ENCODE assay signal across 8 cellular contexts in the genomic region with DNA sequence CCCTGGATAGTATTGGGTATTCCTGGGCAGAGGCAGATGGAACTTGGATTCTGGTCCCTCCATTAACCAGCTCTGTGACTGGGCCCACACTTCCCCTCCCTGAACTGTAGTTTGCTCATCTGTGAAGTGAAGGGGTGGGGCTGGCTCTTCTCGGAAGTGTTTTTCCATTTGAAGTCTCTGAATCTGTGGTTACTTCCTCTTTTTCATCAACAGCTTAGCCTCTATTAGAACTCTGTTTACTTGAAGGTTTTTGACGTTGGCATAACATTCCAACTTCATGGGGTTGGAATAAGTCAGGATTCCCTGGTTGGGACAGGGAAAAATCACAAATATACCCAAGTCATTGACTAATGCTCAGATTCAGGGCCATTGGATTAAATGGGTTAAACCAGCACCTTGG. TPM values are rescaled to one million over a fixed set of nuclear protein-coding genes. Genes with fewer than 3 reads are reported as not detected.
DNase-seq lines count a peak whose midpoint lies in the region; ATAC-seq and TF ChIP-seq lines count a peak whose summit lies in the region.

No MANE protein-coding gene starts in this region.

- no peak for TF ChIP-seq CTCF in BE2C (IDR thresholded peaks at IDR 0.05; ENCODE audit: low read depth, low read length)

- H3K4me3 Mint-ChIP-seq in activated naive CD8-positive, alpha-beta T cell treated with anti-CD3 and anti-CD28 coated beads, Interleukin-2, amount 50 U/mL, for 24 hours = peak overlapping the region; percentile 97
- peak overlapping the region; percentile 92 for H3K4me3 Mint-ChIP-seq in stimulated activated effector memory CD8-positive, alpha-beta T cell treated with anti-CD3 and anti-CD28 coated beads, Interleukin-12 subunit alpha, Interleukin-12 subunit beta, amount 100 ng/mL, for 72 hours

- H3K27me3 Mint-ChIP-seq in activated naive CD8-positive, alpha-beta T cell treated with anti-CD3 and anti-CD28 coated beads, Interleukin-2, amount 50 U/mL, for 24 hours = no peaks in the 10 kb centered on the region

- H3K36me3 Mint-ChIP-seq in activated naive CD8-positive, alpha-beta T cell treated with anti-CD3 and anti-CD28 coated beads, Interleukin-2, amount 50 U/mL, for 24 hours (ENCODE audit: low read depth) = peaks cover 37% of the 10 kb centered on the region
- peaks cover 22% of the 10 kb centered on the region for H3K36me3 Mint-ChIP-seq in stimulated activated effector memory CD8-positive, alpha-beta T cell treated with anti-CD3 and anti-CD28 coated beads, Interleukin-12 subunit alpha, Interleukin-12 subunit beta, amount 100 ng/mL, for 72 hours

- intact Hi-C loops in posterior vena cava (cut with DNase I) = no loop called here

- no peaks in the 10 kb centered on the region for H3K4me1 ChIP-seq in BE2C

- DNase-seq in SIG-M5 treated with dmso at 0.1 percent for 504 hours (lab: John Stamatoyannopoulos, UW; ENCODE audit: unreplicated experiment) (peak; percentile 96), cerebellar cortex (ENCODE audit: low spot score) (no peak), BE2C (no peak), posterior vena cava (ENCODE audit: low spot score) (no peak)
- peak; percentile 62 for DNase-seq in activated naive CD8-positive, alpha-beta T cell treated with anti-CD3 and anti-CD28 coated beads, Interleukin-2, amount 50 U/mL, for 24 hours
- DNase-seq in stimulated activated effector memory CD8-positive, alpha-beta T cell treated with anti-CD3 and anti-CD28 coated beads, Interleukin-12 subunit alpha, Interleukin-12 subunit beta, amount 100 ng/mL, for 72 hours (ENCODE audit: low spot score in 2 of 2) = peak in 1 of 2 donors; percentile 69

- H3K4me1 Mint-ChIP-seq in activated naive CD8-positive, alpha-beta T cell treated with anti-CD3 and anti-CD28 coated beads, Interleukin-2, amount 50 U/mL, for 24 hours = peaks cover 77% of the 10 kb centered on the region
- peaks cover 71% of the 10 kb centered on the region for H3K4me1 Mint-ChIP-seq in stimulated activated effector memory CD8-positive, alpha-beta T cell treated with anti-CD3 and anti-CD28 coated beads, Interleukin-12 subunit alpha, Interleukin-12 subunit beta, amount 100 ng/mL, for 72 hours

- H3K36me3 ChIP-seq in BE2C = no peaks in the 10 kb centered on the region

- ATAC-seq in GM18861 (IDR thresholded peaks at IDR 0.05; ENCODE audit: unreplicated experiment) (peak; percentile 55), HG02884 (IDR thresholded peaks at IDR 0.05; ENCODE audit: unreplicated experiment) (peak; percentile 67)
- peak; percentile 62 for ATAC-seq in activated naive CD8-positive, alpha-beta T cell treated with anti-CD3 and anti-CD28 coated beads, Interleukin-2, amount 50 U/mL, for 24 hours
- peak; percentile 72 for ATAC-seq in stimulated activated effector memory CD8-positive, alpha-beta T cell treated with anti-CD3 and anti-CD28 coated beads, Interleukin-12 subunit alpha, Interleukin-12 subunit beta, amount 100 ng/mL, for 72 hours

- peak overlapping the region; percentile 63 for H3K27ac Mint-ChIP-seq in activated naive CD8-positive, alpha-beta T cell treated with anti-CD3 and anti-CD28 coated beads, Interleukin-2, amount 50 U/mL, for 24 hours
- peak overlapping the region; percentile 91 for H3K27ac Mint-ChIP-seq in stimulated activated effector memory CD8-positive, alpha-beta T cell treated with anti-CD3 and anti-CD28 coated beads, Interleukin-12 subunit alpha, Interleukin-12 subunit beta, amount 100 ng/mL, for 72 hours

- H3K27me3 ChIP-seq in BE2C = peaks cover 28% of the 10 kb centered on the region

- no peaks in the 10 kb centered on the region for H3K9me3 Mint-ChIP-seq in activated naive CD8-positive, alpha-beta T cell treated with anti-CD3 and anti-CD28 coated beads, Interleukin-2, amount 50 U/mL, for 24 hours
- H3K9me3 Mint-ChIP-seq in stimulated activated effector memory CD8-positive, alpha-beta T cell treated with anti-CD3 and anti-CD28 coated beads, Interleukin-12 subunit alpha, Interleukin-12 subunit beta, amount 100 ng/mL, for 72 hours = no peaks in the 10 kb centered on the region

- no peaks in the 10 kb centered on the region for H3K9me3 ChIP-seq in BE2C

- no peak overlapping the region for H3K4me3 ChIP-seq in BE2C (ENCODE audit: low read depth, low read length)

RNA-seq across cellular contexts. Expression of a gene that starts 3.6 kb away (rescaled TPM):
- not detected for polyA plus RNA-seq in BE2C (2012; ENCODE audit: insufficient read depth, insufficient read length, low read depth)
- total RNA-seq in posterior vena cava = 10 to 100 TPM in 1 of 2 donors, 1 to 10 TPM in 1; 9.3 to 13.5 TPM

Comparison
In these comparisons a context has a peak if more than half of its experiments do, and no peak if none do; other contexts are left out.
1. DNase-seq: peak in SIG-M5 treated with dmso at 0.1 percent for 504 hours (single experiment) and activated naive CD8-positive, alpha-beta T cell treated with anti-CD3 and anti-CD28 coated beads, Interleukin-2, amount 50 U/mL, for 24 hours (single experiment); none in cerebellar cortex (single experiment), BE2C (single experiment) and posterior vena cava (single experiment).
2. Peak in every context shown above with its lines, with median percentiles within 50 percentile points of each other: ATAC-seq.